25 cellular contexts compared by ENCODE assay signal in genomic region chr10:86160890-86161585, GRCh38.
A peak's percentile ranks its signal among the peaks of the same experiment; 100 is the strongest.
DNase-seq lines count a peak whose midpoint lies in the region; ATAC-seq, FAIRE-seq and TF ChIP-seq lines count a peak whose summit lies in the region.
"Had no signal": no experiment of that assay in that cellular context is flagged by ENCODE, and none has a peak within 500 bp of the region (broad histone marks: within the 10 kb centered on the region; RNA-seq: fewer than 3 reads in every experiment).

No MANE protein-coding gene starts in this region.

- intact Hi-C loops in posterior vena cava (cut with DNase I): no loop called here

- H3K4me3 ChIP-seq in A549 (no peak overlapping the region), GM23338 (no peak overlapping the region)
- H3K4me3 ChIP-seq: BLaER1 treated with 17β-estradiol and CSF1 and Interleukin-3, amounts not matched to agents 10 nM and 100 nM; colonic mucosa had no signal

- H3K27me3 ChIP-seq in GM23338 (ENCODE audit: insufficient read depth): no peaks in the 10 kb centered on the region
- H3K27me3 ChIP-seq: BLaER1 treated with 17β-estradiol and CSF1 and Interleukin-3, amounts not matched to agents 10 nM and 100 nM; colonic mucosa had no signal

- POLR2A ChIA-PET in A549 (lab: Yijun Ruan, JAX): no interaction called here

- H3K36me3 Mint-ChIP-seq in chondrocyte (ENCODE audit: low read depth): no peaks in the 10 kb centered on the region
- H3K36me3 Mint-ChIP-seq in GM23338 (ENCODE audit: low read depth): no peaks in the 10 kb centered on the region; the same call in 2 of the 3 replicates
- H3K36me3 Mint-ChIP-seq: stimulated activated effector memory CD8-positive, alpha-beta T cell treated with anti-CD3 and anti-CD28 coated beads, Interleukin-12 subunit alpha, Interleukin-12 subunit beta, amount 100 ng/mL, for 72 hours; type B pancreatic cell had no signal

- H3K27ac Mint-ChIP-seq in chondrocyte (ENCODE audit: unreplicated experiment): no peak overlapping the region
- no peak overlapping the region for H3K27ac Mint-ChIP-seq in GM23338
- H3K27ac Mint-ChIP-seq: activated naive CD4-positive, alpha-beta T cell treated with anti-CD3 and anti-CD28 coated beads for 36 hours; activated T-cell treated with anti-CD3 and anti-CD28 coated beads, Interleukin-2, amount 50 U/mL, for 72 hours; stimulated activated effector memory CD8-positive, alpha-beta T cell treated with anti-CD3 and anti-CD28 coated beads, Interleukin-12 subunit alpha, Interleukin-12 subunit beta, amount 100 ng/mL, for 72 hours; type B pancreatic cell had no signal

- H3K4me1 Mint-ChIP-seq in chondrocyte (ENCODE audit: low read depth) (no peaks in the 10 kb centered on the region), GM23338 (no peaks in the 10 kb centered on the region)
- H3K4me1 Mint-ChIP-seq: stimulated activated effector memory CD8-positive, alpha-beta T cell treated with anti-CD3 and anti-CD28 coated beads, Interleukin-12 subunit alpha, Interleukin-12 subunit beta, amount 100 ng/mL, for 72 hours had no signal

- H3K4me1 ChIP-seq in A549: no peaks in the 10 kb centered on the region
- H3K4me1 ChIP-seq in GM23338 (ENCODE audit: insufficient read depth): no peaks in the 10 kb centered on the region
- H3K4me1 ChIP-seq: BLaER1 treated with 17β-estradiol and CSF1 and Interleukin-3, amounts not matched to agents 10 nM and 100 nM; colonic mucosa had no signal

- H3K27ac ChIP-seq in A549 (no peak overlapping the region), GM23338 (ENCODE audit: low read depth) (no peak overlapping the region)
- H3K27ac ChIP-seq: BLaER1 treated with 17β-estradiol and CSF1 and Interleukin-3, amounts not matched to agents 10 nM and 100 nM; colonic mucosa had no signal

- no peaks in the 10 kb centered on the region for H3K36me3 ChIP-seq in GM23338 (ENCODE audit: insufficient read depth)
- H3K36me3 ChIP-seq: BLaER1 treated with 17β-estradiol and CSF1 and Interleukin-3, amounts not matched to agents 10 nM and 100 nM; colonic mucosa had no signal

- whole genome bisulfite sequencing in A549 (ENCODE audit: missing lambda C conversion rate): 46% methylated on average over 8 of the region's 8 CpGs

- H3K27me3 Mint-ChIP-seq in chondrocyte (ENCODE audit: low read depth) (peaks cover 6% of the 10 kb centered on the region), GM23338 (ENCODE audit: insufficient read depth, low read depth, poor library complexity) (peaks cover 10% of the 10 kb centered on the region)

- DNase-seq in A549 (ENCODE audit: low read depth in 1 of 2, low spot score in 1 of 2) (no peak), HPDE6-E6E7 (ENCODE audit: extremely low spot score) (peak; percentile 23), chondrocyte (ENCODE audit: low spot score) (peak; percentile 53), posterior vena cava (ENCODE audit: low spot score) (peak; percentile 40), SHP77 (lab: John Stamatoyannopoulos, UW) (no peak), GM23338 (ENCODE audit: low spot score) (no peak), NCI-H1436 treated with DMSO at 0.1 percent for 48 hours (lab: John Stamatoyannopoulos, UW) (no peak), iPS-NIHi11 (ENCODE audit: low spot score) (no peak)
- DNase-seq: activated CD4-positive, alpha-beta T cell treated with anti-CD3 and anti-CD28 coated beads, Interleukin-2, amount 50 U/mL, for 4 hours; activated naive CD4-positive, alpha-beta T cell treated with anti-CD3 and anti-CD28 coated beads for 36 hours; activated T-cell treated with anti-CD3 and anti-CD28 coated beads, Interleukin-2, amount 50 U/mL, for 72 hours; colonic mucosa; DMS53; effector CD8-positive, alpha-beta T cell; erythroblast; H7; NCI-H1436; NCI-H446 treated with DMSO at 0.1 percent for 48 hours; NCI-H82; stimulated activated CD4-positive, alpha-beta T cell treated with anti-CD3 and anti-CD28 coated beads, Interleukin-15, amount 100 ng/mL, for 24 hours; T-helper 1 cell had no signal

- no peaks in the 10 kb centered on the region for H3K9me3 Mint-ChIP-seq in chondrocyte (ENCODE audit: low read depth)
- peaks cover 9% of the 10 kb centered on the region; the same call in 1 of the 3 replicates for H3K9me3 Mint-ChIP-seq in GM23338
- H3K9me3 Mint-ChIP-seq: activated naive CD4-positive, alpha-beta T cell treated with anti-CD3 and anti-CD28 coated beads for 36 hours; activated T-cell treated with anti-CD3 and anti-CD28 coated beads, Interleukin-2, amount 50 U/mL, for 72 hours; stimulated activated effector memory CD8-positive, alpha-beta T cell treated with anti-CD3 and anti-CD28 coated beads, Interleukin-12 subunit alpha, Interleukin-12 subunit beta, amount 100 ng/mL, for 72 hours; type B pancreatic cell had no signal

- H3K4me3 Mint-ChIP-seq in chondrocyte (ENCODE audit: unreplicated experiment): no peak overlapping the region
- no peak overlapping the region for H3K4me3 Mint-ChIP-seq in GM23338
- H3K4me3 Mint-ChIP-seq: activated naive CD4-positive, alpha-beta T cell treated with anti-CD3 and anti-CD28 coated beads for 36 hours; activated T-cell treated with anti-CD3 and anti-CD28 coated beads, Interleukin-2, amount 50 U/mL, for 72 hours; stimulated activated effector memory CD8-positive, alpha-beta T cell treated with anti-CD3 and anti-CD28 coated beads, Interleukin-12 subunit alpha, Interleukin-12 subunit beta, amount 100 ng/mL, for 72 hours; type B pancreatic cell had no signal

- no peak for TF ChIP-seq CTCF in A549 (IDR thresholded peaks at IDR 0.05)
- no peak for TF ChIP-seq CTCF in chondrocyte (IDR thresholded peaks at IDR 0.05)
- no peak for TF ChIP-seq CTCF in GM23338 (conservative IDR thresholded peaks at IDR 0.05; ENCODE audit: low read depth in 2 of 2)

- H4K20me1 ChIP-seq in GM23338 (replicated peaks; ENCODE audit: insufficient read depth): no peaks in the 10 kb centered on the region
- H4K20me1 ChIP-seq: BLaER1 treated with 17β-estradiol and CSF1 and Interleukin-3, amounts not matched to agents 10 nM and 100 nM had no signal

- H3K79me2 ChIP-seq in GM23338 (replicated peaks; ENCODE audit: insufficient read depth): no peaks in the 10 kb centered on the region

- TF ChIP-seq EP300 in A549 (IDR thresholded peaks at IDR 0.05): no peak

- CTCF ChIA-PET in A549 (lab: Yijun Ruan, JAX): no interaction called here

- no peak overlapping the region for H2AFZ ChIP-seq in GM23338

- no peaks in the 10 kb centered on the region for H3K9me3 ChIP-seq in A549
- H3K9me3 ChIP-seq: BLaER1 treated with 17β-estradiol and CSF1 and Interleukin-3, amounts not matched to agents 10 nM and 100 nM; colonic mucosa had no signal

- no peaks in the 10 kb centered on the region for H3F3A ChIP-seq in GM23338 (replicated peaks; ENCODE audit: low read depth)

- TF ChIP-seq POLR2A in A549 (IDR thresholded peaks at IDR 0.05; ENCODE audit: low read length): no peak

- TF ChIP-seq RAD21 in A549 (conservative IDR thresholded peaks at IDR 0.05 in 1 of 2, IDR thresholded peaks at IDR 0.05 in 1 of 2): no peak

- peak; percentile 27 to 30; a peak in 1 of 6 replicates for ATAC-seq in A549
- ATAC-seq in GM23338: no peak
- ATAC-seq: activated T-cell treated with anti-CD3 and anti-CD28 coated beads, Interleukin-2, amount 50 U/mL, for 72 hours; stimulated activated effector memory CD8-positive, alpha-beta T cell treated with anti-CD3 and anti-CD28 coated beads, Interleukin-12 subunit alpha, Interleukin-12 subunit beta, amount 100 ng/mL, for 72 hours had no signal

- no peak for FAIRE-seq in A549 (lab: Jason Lieb, UNC)
- FAIRE-seq: keratinocyte had no signal

- H3K9me2 ChIP-seq in GM23338 (ENCODE audit: insufficient read depth): peaks cover 6% of the 10 kb centered on the region; the same call in 1 of the 2 replicates

- no peak overlapping the region for H3K4me2 ChIP-seq in A549
- H3K4me2 ChIP-seq in GM23338: no peak overlapping the region
- H3K4me2 ChIP-seq: BLaER1 treated with 17β-estradiol and CSF1 and Interleukin-3, amounts not matched to agents 10 nM and 100 nM had no signal

TF ChIP-seq in A549, 52 proteins besides CTCF, POLR2A, EP300 and RAD21:
- TF ChIP-seq RCOR1 (IDR thresholded peaks at IDR 0.05; ENCODE audit: low read depth, low read length) (no peak), ZNF302 (CRISPR knock-in tag; IDR thresholded peaks at IDR 0.05) (no peak), POLR2AphosphoS2 (conservative IDR thresholded peaks at IDR 0.05; ENCODE audit: low read length) (no peak), NPAS2 (CRISPR knock-in tag; IDR thresholded peaks at IDR 0.05; ENCODE audit: borderline replicate concordance) (no peak)
- TF ChIP-seq, protein P1, sequence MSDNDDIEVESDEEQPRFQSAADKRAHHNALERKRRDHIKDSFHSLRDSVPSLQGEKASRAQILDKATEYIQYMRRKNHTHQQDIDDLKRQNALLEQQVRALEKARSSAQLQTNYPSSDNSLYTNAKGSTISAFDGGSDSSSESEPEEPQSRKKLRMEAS (IDR thresholded peaks at IDR 0.05): no peak
TF ChIP-seq in A549: peak in this region for 0.

TF ChIP-seq in GM23338, 12 proteins besides CTCF, POLR2A, EP300 and RAD21 (continues in another document):
- TF ChIP-seq CREB1 (CRISPR knock-in tag; IDR thresholded peaks at IDR 0.05; ENCODE audit: low read depth) (no peak), POLR2AphosphoS5 (IDR thresholded peaks at IDR 0.05; ENCODE audit: low read depth) (no peak), EZH2phosphoT487 (IDR thresholded peaks at IDR 0.05; ENCODE audit: unreplicated experiment) (no peak), ZNF331 (CRISPR knock-in tag; IDR thresholded peaks at IDR 0.05; ENCODE audit: low read depth) (no peak), REST (IDR thresholded peaks at IDR 0.05; ENCODE audit: unreplicated experiment) (no peak)

Comparison
In these comparisons a context has a peak if more than half of its experiments do, and no peak if none do; other contexts are left out.
1. DNase-seq: peak in HPDE6-E6E7 (single experiment), chondrocyte (single experiment) and posterior vena cava (single experiment); none in A549 (0 of 2), SHP77 (0 of 2), GM23338 (single experiment), NCI-H1436 treated with DMSO at 0.1 percent for 48 hours (single experiment) and iPS-NIHi11 (single experiment).